10 cellular contexts compared by ENCODE assay signal in the genomic region with DNA sequence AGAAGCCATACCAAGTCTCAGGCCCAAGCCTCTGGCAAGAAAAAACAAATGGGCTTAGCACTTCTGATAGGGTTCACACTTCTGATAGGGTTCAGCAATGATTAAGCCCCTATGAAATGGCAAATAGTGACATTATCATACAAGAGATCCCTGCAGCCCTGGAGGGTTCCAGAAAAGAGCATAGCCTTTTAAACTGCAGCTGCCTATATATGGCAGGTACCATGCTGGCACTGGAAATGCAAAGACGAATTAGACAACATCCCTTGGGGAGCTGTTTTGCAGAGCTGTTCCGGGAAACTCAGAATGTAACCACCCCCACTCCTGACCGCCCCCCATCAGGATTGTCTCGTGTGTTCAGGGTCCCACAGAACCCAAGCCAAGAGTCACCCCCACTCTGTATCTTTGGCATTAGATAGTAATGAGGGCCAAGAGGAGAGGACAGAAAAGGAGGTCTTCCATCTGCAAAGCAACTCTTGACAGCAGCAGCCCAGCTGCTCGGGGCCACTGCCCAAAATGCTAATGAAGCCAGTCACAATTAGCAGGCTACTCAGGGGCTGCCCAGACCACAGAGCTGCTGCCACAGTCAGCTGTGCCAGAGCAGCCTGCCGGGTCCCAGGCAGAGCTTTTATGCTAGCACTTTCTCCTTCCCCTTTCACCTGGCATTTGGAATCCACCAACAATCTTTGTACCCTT. TPM values are rescaled to one million over a fixed set of nuclear protein-coding genes. Genes with fewer than 3 reads are reported as not detected.
DNase-seq lines count a peak whose midpoint lies in the region; ATAC-seq and TF ChIP-seq lines count a peak whose summit lies in the region.
"Had no signal": no experiment of that assay in that cellular context is flagged by ENCODE, and none has a peak within 500 bp of the region (broad histone marks: within the 10 kb centered on the region; RNA-seq: fewer than 3 reads in every experiment).

No MANE protein-coding gene starts in this region.

- DNase-seq in DMS 273 (lab: John Stamatoyannopoulos, UW; ENCODE audit: unreplicated experiment) = peak; percentile 93
- DNase-seq in NCI-H524 treated with DMSO at 0.1 percent for 48 hours (lab: John Stamatoyannopoulos, UW) = peak; percentile 28
- DNase-seq in endodermal cell = no peak
- peak; percentile 44 for DNase-seq in retina
- no peak for DNase-seq in AG08396 (ENCODE audit: low spot score)
- no peak for DNase-seq in mesenteric fat pad (ENCODE audit: low spot score)
- DNase-seq in NCI-H1417 treated with DMSO at 0.1 percent for 48 hours (lab: John Stamatoyannopoulos, UW) = no peak
- DNase-seq: DND-41, NCI-H2171 treated with DMSO at 0.1 percent for 48 hours had no signal

- peaks cover 15% of the 10 kb centered on the region for H3K27me3 Mint-ChIP-seq in endodermal cell (ENCODE audit: insufficient read depth)

- H3K27ac Mint-ChIP-seq in endodermal cell = peak overlapping the region; percentile 28

- no peaks in the 10 kb centered on the region for H3K27me3 ChIP-seq in endodermal cell (ENCODE audit: control insufficient read depth, insufficient read depth, low read length, poor library complexity, severe bottlenecking)

- H3K4me3 Mint-ChIP-seq in endodermal cell = no peak overlapping the region

- 61 to 68% methylated on average over 3 to 6 of the region's 6 CpGs for WGBS in endodermal cell (ENCODE audit: insufficient coverage in 1 of 2, insufficient read length in 1 of 2), 2 experiments

- peaks cover 15% of the 10 kb centered on the region for H3K4me1 ChIP-seq in endodermal cell (ENCODE audit: control insufficient read depth, insufficient read depth, low read length)

- ATAC-seq in HG02610 (IDR thresholded peaks at IDR 0.05; ENCODE audit: unreplicated experiment) = no peak

- H3K4me1 Mint-ChIP-seq in endodermal cell = peaks cover 37% of the 10 kb centered on the region

- H3K4me3 ChIP-seq in endodermal cell (ENCODE audit: low read length) = no peak overlapping the region

- H3K36me3 Mint-ChIP-seq in endodermal cell (ENCODE audit: low read depth) = peaks cover 25% of the 10 kb centered on the region

- H3K9ac ChIP-seq in endodermal cell (ENCODE audit: extremely low read depth, low read length, poor library complexity, severe bottlenecking) = no peak overlapping the region

- peaks cover 17% of the 10 kb centered on the region for H3K36me3 ChIP-seq in endodermal cell (ENCODE audit: control insufficient read depth, insufficient read depth, low read length)

- H3K27ac ChIP-seq in endodermal cell (ENCODE audit: low read depth, low read length) = no peak overlapping the region

- TF ChIP-seq CTCF in endodermal cell (conservative IDR thresholded peaks at IDR 0.05) = no peak

- no peaks in the 10 kb centered on the region for H3K9me3 ChIP-seq in endodermal cell (ENCODE audit: control insufficient read depth, low read length)

- no peaks in the 10 kb centered on the region for H3K9me3 Mint-ChIP-seq in endodermal cell

RNA-seq across cellular contexts. Expression of gene ITPKB, which starts 50.9 kb away (rescaled TPM):
- total RNA-seq in endodermal cell (10 to 100 TPM; 22.4 to 28.3 TPM), mesenteric fat pad (34.9 TPM)
- polyA plus RNA-seq in endodermal cell (2013, experiment 1 of 2) = 12.3 TPM
- 12.3 TPM for polyA plus RNA-seq in endodermal cell (2013, experiment 2 of 2)

Comparison
In these comparisons a context has a peak if more than half of its experiments do, and no peak if none do; other contexts are left out.
1. DNase-seq: peak in DMS 273 (single experiment), NCI-H524 treated with DMSO at 0.1 percent for 48 hours (single experiment) and retina (single experiment); none in endodermal cell (single experiment), AG08396 (single experiment), mesenteric fat pad (single experiment) and NCI-H1417 treated with DMSO at 0.1 percent for 48 hours (single experiment).